Comparison of ENCODE assay signal across 1 cellular context in the genomic region with DNA sequence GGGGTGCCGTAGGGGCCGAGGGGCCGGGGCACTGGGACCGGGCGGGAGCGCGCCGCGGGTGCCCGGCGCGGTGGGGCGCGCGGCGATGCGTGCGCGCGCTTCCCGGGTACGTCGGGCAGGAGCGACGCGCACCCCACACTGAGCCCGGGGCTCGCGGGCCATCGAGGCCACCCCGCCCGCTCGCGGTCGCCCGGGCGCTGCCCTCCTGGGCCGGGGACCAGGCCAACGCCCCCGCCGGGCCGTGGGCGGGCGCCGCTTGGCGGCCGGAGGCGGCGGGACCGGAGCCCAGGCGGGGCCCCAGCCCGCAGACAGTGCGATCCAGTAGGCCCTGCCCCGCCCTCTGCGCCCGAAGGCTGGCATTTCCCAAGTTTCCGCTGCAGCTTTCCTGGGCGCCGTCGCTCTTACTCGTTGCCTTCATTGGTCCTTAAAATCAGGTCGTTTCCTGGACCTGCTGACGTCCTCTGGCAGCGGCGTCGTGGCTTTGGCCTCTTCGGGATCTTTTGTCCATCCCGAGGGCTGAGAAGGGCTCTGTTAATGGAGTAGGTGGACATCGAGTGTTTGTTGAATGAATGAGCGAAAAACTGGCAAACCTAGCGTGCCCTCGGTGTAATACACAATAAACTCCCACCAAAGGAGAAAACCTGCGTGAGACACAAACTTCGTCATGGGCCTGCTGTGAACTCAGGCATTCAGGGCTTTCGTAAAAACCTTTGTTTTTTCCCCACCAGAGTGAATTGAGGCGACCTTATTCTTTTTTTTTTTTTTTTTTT.
TF ChIP-seq lines count a peak whose summit lies in the region.

No MANE protein-coding gene starts in this region.

TF ChIP-seq in K562, 482 proteins besides CTCF, POLR2A, EP300 and RAD21 (continued from another document):
- TF ChIP-seq ZNF740 (CRISPR knock-in tag; IDR thresholded peaks at IDR 0.05), result no peak
- no peak for TF ChIP-seq ZNF740 (tag; IDR thresholded peaks at IDR 0.05)
- TF ChIP-seq ZZZ3 (IDR thresholded peaks at IDR 0.05), result no peak
- no peak for TF ChIP-seq ZNF280A (IDR thresholded peaks at IDR 0.05; ENCODE audit: low read depth, partially characterized antibody)
- no peak for TF ChIP-seq ELF1 (tag; IDR thresholded peaks at IDR 0.05)
- TF ChIP-seq SRSF9 (IDR thresholded peaks at IDR 0.05; ENCODE audit: borderline replicate concordance, low read depth, low read length), result no peak
- no peak for TF ChIP-seq SMARCB1 (IDR thresholded peaks at IDR 0.05; ENCODE audit: insufficient read length, low read depth)
- TF ChIP-seq RBM39 (optimal IDR thresholded peaks at IDR 0.05; ENCODE audit: low read depth, low read length), result no peak
